1 cellular context compared by ENCODE assay signal in the genomic region with DNA sequence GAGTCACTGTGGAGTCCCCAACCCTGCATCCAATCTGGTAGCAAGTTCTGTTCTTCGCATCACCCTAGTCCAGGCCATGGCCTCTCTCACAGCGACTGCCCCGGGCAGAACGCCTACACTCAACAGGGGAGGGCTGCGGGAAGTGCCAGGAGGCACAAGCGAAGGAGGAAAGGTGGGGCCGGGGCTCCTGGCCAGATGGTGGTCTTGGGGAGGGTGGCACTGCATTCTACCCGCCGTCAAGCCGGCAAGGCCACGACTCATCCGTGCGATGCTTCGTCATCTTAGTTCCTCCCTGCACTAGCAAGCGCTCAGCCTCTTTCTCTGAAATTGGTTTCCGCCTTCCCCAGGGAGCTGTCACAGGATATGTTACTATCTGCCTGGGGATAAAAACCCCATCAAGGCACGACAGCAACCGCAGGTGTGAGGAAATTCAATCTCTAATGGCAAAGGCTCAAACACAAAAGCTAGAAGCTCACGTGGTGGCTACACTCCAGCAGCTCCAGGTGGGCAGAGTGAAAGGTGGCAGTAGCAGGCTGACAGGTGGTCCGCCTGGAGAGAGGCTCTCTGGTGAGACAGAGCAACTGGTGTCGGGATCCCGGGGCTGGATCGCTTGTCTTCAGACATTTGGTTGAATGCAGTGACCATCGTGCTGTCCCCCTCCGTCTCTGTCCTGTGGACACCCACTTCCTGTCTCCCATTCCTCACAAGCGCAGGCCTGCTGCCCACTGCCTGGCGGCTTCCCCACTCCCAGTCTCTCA.
TF ChIP-seq lines count a peak whose summit lies in the region.

No MANE protein-coding gene starts in this region.

TF ChIP-seq in GM12878, 131 proteins besides CTCF, POLR2A, EP300 and RAD21:
- TF ChIP-seq MTA3 (IDR thresholded peaks at IDR 0.05; ENCODE audit: borderline replicate concordance, low read length) (no peak), PAX8 (IDR thresholded peaks at IDR 0.05) (no peak), FOXK2 (IDR thresholded peaks at IDR 0.05) (no peak), RFX5 (IDR thresholded peaks at IDR 0.05; ENCODE audit: low read depth, low read length) (no peak), YY1 (IDR thresholded peaks at IDR 0.05; ENCODE audit: low read depth, low read length) (no peak), RCOR1 (conservative IDR thresholded peaks at IDR 0.05; ENCODE audit: low read depth, low read length) (no peak), NR2C2 (IDR thresholded peaks at IDR 0.05; ENCODE audit: borderline replicate concordance, control insufficient read depth, insufficient read length, low read depth) (no peak), SPI1 (IDR thresholded peaks at IDR 0.05; ENCODE audit: borderline replicate concordance, insufficient read depth, low read depth, low read length) (no peak), EGR1 (IDR thresholded peaks at IDR 0.05; ENCODE audit: borderline replicate concordance in 1 of 2, low read depth in 2 of 2, low read length in 2 of 2) (no peak), PAX5 (IDR thresholded peaks at IDR 0.05; ENCODE audit: borderline replicate concordance, low read depth, low read length) (no peak), CHD2 (IDR thresholded peaks at IDR 0.05; ENCODE audit: borderline replicate concordance, low read depth, low read length) (no peak), MYB (IDR thresholded peaks at IDR 0.05; ENCODE audit: borderline replicate concordance, low read depth, low read length) (no peak), SIX5 (IDR thresholded peaks at IDR 0.05; ENCODE audit: low read depth, low read length, severe bottlenecking) (no peak), STAT3 (IDR thresholded peaks at IDR 0.05; ENCODE audit: low read depth, low read length) (no peak), GATAD2B (conservative IDR thresholded peaks at IDR 0.05; ENCODE audit: low read depth) (no peak), ZNF592 (IDR thresholded peaks at IDR 0.05) (no peak), ETV6 (conservative IDR thresholded peaks at IDR 0.05 in 1 of 2, IDR thresholded peaks at IDR 0.05 in 1 of 2; ENCODE audit: borderline replicate concordance in 1 of 2, low read depth in 1 of 2) (no peak)
- TF ChIP-seq, protein P1, sequence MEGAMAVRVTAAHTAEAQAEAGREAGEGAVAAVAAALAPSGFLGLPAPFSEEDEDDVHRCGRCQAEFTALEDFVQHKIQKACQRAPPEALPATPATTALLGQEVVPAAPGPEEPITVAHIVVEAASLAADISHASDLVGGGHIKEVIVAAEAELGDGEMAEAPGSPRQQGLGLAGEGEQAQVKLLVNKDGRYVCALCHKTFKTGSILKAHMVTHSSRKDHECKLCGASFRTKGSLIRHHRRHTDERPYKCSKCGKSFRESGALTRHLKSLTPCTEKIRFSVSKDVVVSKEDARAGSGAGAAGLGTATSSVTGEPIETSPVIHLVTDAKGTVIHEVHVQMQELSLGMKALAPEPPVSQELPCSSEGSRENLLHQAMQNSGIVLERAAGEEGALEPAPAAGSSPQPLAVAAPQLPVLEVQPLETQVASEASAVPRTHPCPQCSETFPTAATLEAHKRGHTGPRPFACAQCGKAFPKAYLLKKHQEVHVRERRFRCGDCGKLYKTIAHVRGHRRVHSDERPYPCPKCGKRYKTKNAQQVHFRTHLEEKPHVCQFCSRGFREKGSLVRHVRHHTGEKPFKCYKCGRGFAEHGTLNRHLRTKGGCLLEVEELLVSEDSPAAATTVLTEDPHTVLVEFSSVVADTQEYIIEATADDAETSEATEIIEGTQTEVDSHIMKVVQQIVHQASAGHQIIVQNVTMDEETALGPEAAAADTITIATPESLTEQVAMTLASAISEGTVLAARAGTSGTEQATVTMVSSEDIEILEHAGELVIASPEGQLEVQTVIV (IDR thresholded peaks at IDR 0.05; ENCODE audit: borderline replicate concordance, partially characterized antibody), result no peak
- TF ChIP-seq, protein P2, sequence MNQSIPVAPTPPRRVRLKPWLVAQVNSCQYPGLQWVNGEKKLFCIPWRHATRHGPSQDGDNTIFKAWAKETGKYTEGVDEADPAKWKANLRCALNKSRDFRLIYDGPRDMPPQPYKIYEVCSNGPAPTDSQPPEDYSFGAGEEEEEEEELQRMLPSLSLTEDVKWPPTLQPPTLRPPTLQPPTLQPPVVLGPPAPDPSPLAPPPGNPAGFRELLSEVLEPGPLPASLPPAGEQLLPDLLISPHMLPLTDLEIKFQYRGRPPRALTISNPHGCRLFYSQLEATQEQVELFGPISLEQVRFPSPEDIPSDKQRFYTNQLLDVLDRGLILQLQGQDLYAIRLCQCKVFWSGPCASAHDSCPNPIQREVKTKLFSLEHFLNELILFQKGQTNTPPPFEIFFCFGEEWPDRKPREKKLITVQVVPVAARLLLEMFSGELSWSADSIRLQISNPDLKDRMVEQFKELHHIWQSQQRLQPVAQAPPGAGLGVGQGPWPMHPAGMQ (IDR thresholded peaks at IDR 0.05; ENCODE audit: borderline replicate concordance), result no peak
